9 cellular contexts compared by ENCODE assay signal in genomic region chr4:34720563-34720962, GRCh38.
DNase-seq lines count a peak whose midpoint lies in the region; ATAC-seq and TF ChIP-seq lines count a peak whose summit lies in the region.
"Had no signal": no experiment of that assay in that cellular context is flagged by ENCODE, and none has a peak within 500 bp of the region (broad histone marks: within the 10 kb centered on the region; RNA-seq: fewer than 3 reads in every experiment).

No MANE protein-coding gene starts in this region.

- no peaks in the 10 kb centered on the region for H3K27me3 Mint-ChIP-seq in naive thymus-derived CD4-positive, alpha-beta T cell

- H3K27ac ChIP-seq in WERI-Rb-1: no peak overlapping the region
- no peak overlapping the region for H3K27ac ChIP-seq in lower lobe of right lung
- H3K27ac ChIP-seq in naive thymus-derived CD4-positive, alpha-beta T cell (ENCODE audit: low read depth, low read length): no peak overlapping the region
- H3K27ac ChIP-seq: skin epidermis had no signal

- POLR2A ChIA-PET in naive thymus-derived CD4-positive, alpha-beta T cell (lab: Charles Lee): no interaction called here

- H3K4me3 ChIP-seq in NB4 (ENCODE audit: low read depth, low read length) (no peak overlapping the region), WERI-Rb-1 (ENCODE audit: low read depth, low read length) (no peak overlapping the region), lower lobe of right lung (no peak overlapping the region)
- H3K4me3 ChIP-seq in naive thymus-derived CD4-positive, alpha-beta T cell (ENCODE audit: low read length): no peak overlapping the region
- H3K4me3 ChIP-seq: skin epidermis had no signal

- H3K9me3 Mint-ChIP-seq in naive thymus-derived CD4-positive, alpha-beta T cell: peaks cover 0 to 10% (median 0%) of the 10 kb centered on the region in 11 donors

- no peaks in the 10 kb centered on the region for H3K27me3 ChIP-seq in WERI-Rb-1 (ENCODE audit: insufficient read depth, low read depth, severe bottlenecking)
- no peaks in the 10 kb centered on the region for H3K27me3 ChIP-seq in lower lobe of right lung (ENCODE audit: low read depth)
- no peaks in the 10 kb centered on the region for H3K27me3 ChIP-seq in naive thymus-derived CD4-positive, alpha-beta T cell (ENCODE audit: control insufficient read depth in 2 of 2, insufficient read depth in 2 of 2, low read length in 2 of 2)

- no peaks in the 10 kb centered on the region for H3K4me1 ChIP-seq in lower lobe of right lung
- no peaks in the 10 kb centered on the region for H3K4me1 ChIP-seq in naive thymus-derived CD4-positive, alpha-beta T cell (ENCODE audit: control insufficient read depth in 2 of 2, insufficient read depth in 2 of 2, low read length in 2 of 2)

- no peaks in the 10 kb centered on the region for H3K36me3 Mint-ChIP-seq in naive thymus-derived CD4-positive, alpha-beta T cell

- H3K36me3 ChIP-seq in WERI-Rb-1 (no peaks in the 10 kb centered on the region), lower lobe of right lung (no peaks in the 10 kb centered on the region)
- no peaks in the 10 kb centered on the region for H3K36me3 ChIP-seq in naive thymus-derived CD4-positive, alpha-beta T cell (ENCODE audit: control insufficient read depth in 2 of 3, insufficient read depth in 3 of 3, low read length in 3 of 3)

- H3K27ac Mint-ChIP-seq in naive thymus-derived CD4-positive, alpha-beta T cell: no peak overlapping the region

- H3K9me3 ChIP-seq in WERI-Rb-1 (ENCODE audit: severe bottlenecking): no peaks in the 10 kb centered on the region
- no peaks in the 10 kb centered on the region for H3K9me3 ChIP-seq in lower lobe of right lung
- no peaks in the 10 kb centered on the region for H3K9me3 ChIP-seq in naive thymus-derived CD4-positive, alpha-beta T cell (ENCODE audit: control insufficient read depth in 2 of 3, low read length in 3 of 3)

- no peak for TF ChIP-seq POLR2A in NB4 (IDR thresholded peaks at IDR 0.05; ENCODE audit: extremely low read depth, insufficient read length)

- no peaks in the 10 kb centered on the region for H3K4me1 Mint-ChIP-seq in naive thymus-derived CD4-positive, alpha-beta T cell

- no peak for ATAC-seq in lower lobe of right lung
- no peak for ATAC-seq in HG02610 (IDR thresholded peaks at IDR 0.05; ENCODE audit: unreplicated experiment)
- no peak for ATAC-seq in naive thymus-derived CD4-positive, alpha-beta T cell

- CTCF ChIA-PET in naive thymus-derived CD4-positive, alpha-beta T cell (lab: Charles Lee): no interaction called here

- no peak overlapping the region for H3K4me3 Mint-ChIP-seq in naive thymus-derived CD4-positive, alpha-beta T cell

- TF ChIP-seq CTCF in GM12872 (IDR thresholded peaks at IDR 0.05; ENCODE audit: insufficient read depth, low read depth, low read length) (peak; percentile 38; the same call in 1 of the 3 replicates), NB4 (IDR thresholded peaks at IDR 0.05; ENCODE audit: low read depth, low read length) (peak; percentile 52), WERI-Rb-1 (IDR thresholded peaks at IDR 0.05; ENCODE audit: low read depth, low read length) (peak; percentile 51), lower lobe of right lung (IDR thresholded peaks at IDR 0.05) (peak; percentile 38)

- intact Hi-C loops in lower lobe of right lung (cut with DNase I): no loop called here
- intact Hi-C loops in naive thymus-derived CD4-positive, alpha-beta T cell (cut with micrococcal nuclease): no loop called here

- peak; percentile 60 for DNase-seq in NB4 (ENCODE audit: low read depth)
- no peak for DNase-seq in WERI-Rb-1
- no peak for DNase-seq in lower lobe of right lung
- no peak for DNase-seq in naive thymus-derived CD4-positive, alpha-beta T cell
- no peak for DNase-seq in DMS79 (lab: John Stamatoyannopoulos, UW)
- DNase-seq in activated naive CD4-positive, alpha-beta T cell treated with Interleukin-2 at 50 U/mL for 16 hours: no peak
